In genomic region chrX:23952984-23953907, GRCh38 we compare ENCODE assay signal across 8 cellular contexts. TPM values are rescaled to one million over a fixed set of nuclear protein-coding genes. Genes with fewer than 3 reads are reported as not detected.
DNase-seq lines count a peak whose midpoint lies in the region; ATAC-seq, FAIRE-seq and TF ChIP-seq lines count a peak whose summit lies in the region.

No MANE protein-coding gene starts in this region.

- intact Hi-C loops in vagina (cut with DNase I) = no loop called here

- TF ChIP-seq POLR2A in GM12892 (IDR thresholded peaks at IDR 0.05; ENCODE audit: low read depth, low read length) = no peak
- TF ChIP-seq POLR2A in vagina (IDR thresholded peaks at IDR 0.05) = no peak

- no peaks in the 10 kb centered on the region for H3K9me3 ChIP-seq in vagina

- peak; percentile 94 for FAIRE-seq in GM12892 (lab: Jason Lieb, UNC)

- no peak for TF ChIP-seq CTCF in vagina (IDR thresholded peaks at IDR 0.05)

- no peaks in the 10 kb centered on the region for H3K4me1 ChIP-seq in vagina

- no peaks in the 10 kb centered on the region for H3K36me3 ChIP-seq in vagina

- H3K27ac ChIP-seq in vagina = no peak overlapping the region

- no peaks in the 10 kb centered on the region for H3K27me3 ChIP-seq in vagina

- no peak overlapping the region for H3K4me3 ChIP-seq in vagina

- peak; percentile 96 for ATAC-seq in GM21825 (IDR thresholded peaks at IDR 0.05; ENCODE audit: unreplicated experiment)

- peak; percentile 21 for DNase-seq in GM12892 (ENCODE audit: insufficient read length)
- peak; percentile 65 to 69 for DNase-seq in Kasumi-1 (lab: John Stamatoyannopoulos, UW)
- peak; percentile 0 for DNase-seq in activated CD4-positive, alpha-beta T cell treated with anti-CD3 and anti-CD28 coated beads, Interleukin-2, amount 50 U/mL, for 1 hour
- DNase-seq in iPS DF 19.7 (ENCODE audit: low read depth, low spot score) = peak; percentile 63
- peak; percentile 0 to 1 for DNase-seq in stimulated activated CD8-positive, alpha-beta memory T cell treated with anti-CD3 and anti-CD28 coated beads, Interleukin-7, amount 100 ng/mL, for 1 hour (ENCODE audit: low read depth in 2 of 2)
- DNase-seq in cortex of kidney (lab: John Stamatoyannopoulos, UW) = no peak
- no peak for DNase-seq in vagina (ENCODE audit: extremely low spot score in 2 of 2)

RNA-seq across cellular contexts. Expression of gene CXorf58, which starts 45.4 kb away (rescaled TPM):
- polyA plus RNA-seq in GM12892 (2012; ENCODE audit: missing spikeins) = not detected
- total RNA-seq in vagina = not detected

RNA-seq across cellular contexts. Expression of gene APOO, which starts 45.5 kb away (rescaled TPM):
- 25.0 TPM for polyA plus RNA-seq in GM12892 (2012; ENCODE audit: missing spikeins)
- 8.6 TPM for total RNA-seq in vagina

Comparison
In these comparisons a context has a peak if more than half of its experiments do, and no peak if none do; other contexts are left out.
1. DNase-seq: peak in GM12892 (single experiment), Kasumi-1 (2 of 2), activated CD4-positive, alpha-beta T cell treated with anti-CD3 and anti-CD28 coated beads, Interleukin-2, amount 50 U/mL, for 1 hour (single experiment), iPS DF 19.7 (single experiment) and stimulated activated CD8-positive, alpha-beta memory T cell treated with anti-CD3 and anti-CD28 coated beads, Interleukin-7, amount 100 ng/mL, for 1 hour (2 of 2); none in cortex of kidney (single experiment) and vagina (0 of 2).